ENCODE assay signal across 1 cellular context in the genomic region with DNA sequence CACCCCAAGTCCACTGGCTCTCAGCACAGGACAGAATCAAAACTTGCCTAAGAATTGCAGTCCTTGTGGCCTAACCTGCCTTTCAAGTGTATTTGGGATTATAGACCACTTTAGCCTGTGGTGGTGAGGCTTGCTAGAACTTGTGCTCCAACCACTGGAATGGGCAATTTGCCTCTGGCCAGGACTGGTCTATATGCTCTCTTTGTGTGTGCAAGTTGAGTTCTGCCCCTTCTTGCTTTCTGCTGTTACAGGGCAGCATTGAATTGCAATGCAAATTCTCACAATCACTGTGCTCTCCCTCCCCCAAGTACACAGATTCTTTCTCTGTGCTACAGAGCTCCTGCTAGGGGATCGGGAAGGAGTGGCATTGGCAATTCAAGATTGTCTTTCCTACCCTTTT.
TF ChIP-seq lines count a peak whose summit lies in the region.

No MANE protein-coding gene starts in this region.

TF ChIP-seq in SK-N-SH treated with all-trans-retinoic acid at 6 μM for 48 hours, 23 proteins besides CTCF, POLR2A, EP300 and RAD21 (continued from another document):
- TF ChIP-seq GLIS3 (CRISPR knock-in tag; IDR thresholded peaks at IDR 0.05) (no peak), TSHZ2 (CRISPR knock-in tag; IDR thresholded peaks at IDR 0.05) (no peak), ZFP3 (CRISPR knock-in tag; IDR thresholded peaks at IDR 0.05) (no peak), POU6F1 (CRISPR knock-in tag; IDR thresholded peaks at IDR 0.05; ENCODE audit: borderline replicate concordance, low read depth) (no peak), OSR1 (CRISPR knock-in tag; IDR thresholded peaks at IDR 0.05) (no peak), BACH2 (CRISPR knock-in tag; IDR thresholded peaks at IDR 0.05; ENCODE audit: borderline replicate concordance) (no peak)
